ENCODE assay signal across 17 cellular contexts in genomic region chr2:75146221-75146902, GRCh38. TPM values are rescaled to one million over a fixed set of nuclear protein-coding genes. Genes with fewer than 3 reads are reported as not detected.
"Had no signal": no experiment of that assay in that cellular context is flagged by ENCODE, and none has a peak within 500 bp of the region (broad histone marks: within the 10 kb centered on the region; RNA-seq: fewer than 3 reads in every experiment).

No MANE protein-coding gene starts in this region.

- H3K4me1 Mint-ChIP-seq: brain had no signal

- H3K36me3 Mint-ChIP-seq: brain had no signal

- H3K9me3 Mint-ChIP-seq: dendritic cell treated with granulocyte-macrophage colony-stimulating factor and Interleukin-4, amounts not matched to agents 40 ng/mL and 50 ng/mL, for 4 days; effector memory CD8-positive, alpha-beta T cell; stimulated activated naive CD8-positive, alpha-beta T cell treated with anti-CD3 and anti-CD28 coated beads, Interleukin-15, Interleukin-2, amounts not matched to agents 100 ng/mL and 50 ng/mL, for 24 hours had no signal

- H3K27me3 Mint-ChIP-seq: stimulated activated naive CD8-positive, alpha-beta T cell treated with anti-CD3 and anti-CD28 coated beads, Interleukin-15, Interleukin-2, amounts not matched to agents 100 ng/mL and 50 ng/mL, for 24 hours had no signal

- H3K4me3 Mint-ChIP-seq: activated CD8-positive, alpha-beta T cell treated with anti-CD3 and anti-CD28 coated beads for 36 hours; brain; dendritic cell treated with granulocyte-macrophage colony-stimulating factor and Interleukin-4, amounts not matched to agents 40 ng/mL and 50 ng/mL, for 4 days; effector memory CD8-positive, alpha-beta T cell; nephron progenitor cell; stimulated activated naive CD8-positive, alpha-beta T cell treated with anti-CD3 and anti-CD28 coated beads, Interleukin-15, Interleukin-2, amounts not matched to agents 100 ng/mL and 50 ng/mL, for 24 hours had no signal

- H3K27me3 ChIP-seq: ovary, testis, upper lobe of right lung had no signal

- H3K4me1 ChIP-seq: testis, upper lobe of right lung had no signal

- H3K27ac Mint-ChIP-seq: activated CD8-positive, alpha-beta T cell treated with anti-CD3 and anti-CD28 coated beads for 36 hours; brain; dendritic cell treated with granulocyte-macrophage colony-stimulating factor and Interleukin-4, amounts not matched to agents 40 ng/mL and 50 ng/mL, for 4 days; effector memory CD8-positive, alpha-beta T cell; nephron progenitor cell; stimulated activated naive CD8-positive, alpha-beta T cell treated with anti-CD3 and anti-CD28 coated beads, Interleukin-15, Interleukin-2, amounts not matched to agents 100 ng/mL and 50 ng/mL, for 24 hours had no signal

- DNase-seq: activated CD8-positive, alpha-beta memory T cell treated with anti-CD3 and anti-CD28 coated beads, Interleukin-2, amount 50 U/mL, for 4 hours; activated CD8-positive, alpha-beta T cell treated with anti-CD3 and anti-CD28 coated beads for 36 hours; cerebellar nuclear complex; effector memory CD8-positive, alpha-beta T cell; glutamatergic neuron; nephron progenitor cell; ovary; stimulated activated CD4-positive, alpha-beta T cell treated with anti-CD3 and anti-CD28 coated beads, Interleukin-4, amount 100 ng/mL, for 1 hour; stimulated activated CD8-positive, alpha-beta memory T cell treated with anti-CD3 and anti-CD28 coated beads, Interleukin-4, amount 100 ng/mL, for 48 hours; T-helper 9 cell; testis; upper lobe of right lung had no signal

- H3K9me3 ChIP-seq: ovary, testis, upper lobe of right lung had no signal

- ATAC-seq: activated CD8-positive, alpha-beta T cell treated with anti-CD3 and anti-CD28 coated beads for 36 hours; effector memory CD8-positive, alpha-beta T cell had no signal

- H3K27ac ChIP-seq: epithelial cell of prostate, ovary, testis, upper lobe of right lung, VCaP had no signal

- H3K4me3 ChIP-seq: ovary, testis, upper lobe of right lung had no signal

- H3K36me3 ChIP-seq: ovary, upper lobe of right lung had no signal

RNA-seq across cellular contexts. Expression of gene TACR1, which starts 53.0 kb away (rescaled TPM):
- total RNA-seq: activated CD8-positive, alpha-beta T cell treated with anti-CD3 and anti-CD28 coated beads for 36 hours had no signal
